ENCODE assay signal across 9 cellular contexts in genomic region chr20:438581-439469, GRCh38. TPM values are rescaled to one million over a fixed set of nuclear protein-coding genes. Genes with fewer than 3 reads are reported as not detected.
DNase-seq lines count a peak whose midpoint lies in the region; ATAC-seq and TF ChIP-seq lines count a peak whose summit lies in the region.
"Had no signal": no experiment of that assay in that cellular context is flagged by ENCODE, and none has a peak within 500 bp of the region (broad histone marks: within the 10 kb centered on the region; RNA-seq: fewer than 3 reads in every experiment).

No MANE protein-coding gene starts in this region.

- peaks cover 77% of the 10 kb centered on the region for H3K36me3 Mint-ChIP-seq in CD4-positive, alpha-beta T cell (ENCODE audit: low read depth)

- H3K4me1 ChIP-seq in psoas muscle = peaks cover 30% of the 10 kb centered on the region

- H3K27ac Mint-ChIP-seq in CD4-positive, alpha-beta T cell = peak overlapping the region; percentile 49

- TF ChIP-seq CTCF in CD4-positive, alpha-beta T cell (IDR thresholded peaks at IDR 0.05) = no peak
- TF ChIP-seq CTCF in psoas muscle (IDR thresholded peaks at IDR 0.05) = no peak

- H3K4me3 ChIP-seq in psoas muscle = no peak overlapping the region

- intact Hi-C loops in CD4-positive, alpha-beta T cell (cut with DNase I, micrococcal nuclease) = loop anchor here (1.0 to 5.0 kb wide), 2 partner anchors 23 to 38 kb away; partner anchors contain the start of gene TBC1D20 (in 1 of the 2)
- intact Hi-C loops in psoas muscle (cut with DNase I) = loop anchor here in 1 of 2 donors (5.0 kb wide), 1 partner anchor 67 kb away; no protein-coding TSS in a partner anchor

- H3K27ac ChIP-seq in CD4-positive, alpha-beta T cell (ENCODE audit: low read depth, low read length) = no peak overlapping the region
- H3K27ac ChIP-seq in psoas muscle = peak overlapping the region; percentile 44

- POLR2A ChIA-PET in CD4-positive, alpha-beta T cell (lab: Charles Lee) = interaction anchor here (0.8 to 3.2 kb wide), 15 partner anchors 9 to 105 kb away, joined by 3 to 31 read pairs (median 4); partner anchors contain the start of genes CSNK2A1, TBC1D20 and TRIB3

- DNase-seq in CD4-positive, alpha-beta T cell = peak; percentile 28 to 62 (median 50)
- peak; percentile 42 for DNase-seq in SKM-1 treated with dmso at 0.1 percent for 144 hours (lab: John Stamatoyannopoulos, UW; ENCODE audit: unreplicated experiment)
- DNase-seq in activated effector memory CD4-positive, alpha-beta T cell treated with Interleukin-2 at 50 U/mL for 16 hours = peak; percentile 53
- no peak for DNase-seq in psoas muscle
- DNase-seq: NCI-H345 had no signal

- 39 to 56% (median 40%) methylated on average over 18 of the region's 18 CpGs for WGBS in psoas muscle, 3 donors

- peaks cover 16 to 87% of the 10 kb centered on the region in 2 donors for H3K36me3 ChIP-seq in psoas muscle (ENCODE audit: insufficient read depth in 1 of 2, low read depth in 1 of 2)

- CTCF ChIA-PET in CD4-positive, alpha-beta T cell (lab: Charles Lee) = interaction anchor here (2.3 kb wide), 1 partner anchor 23 kb away, joined by 8 read pairs; the partner anchor contains the start of gene TBC1D20

- ATAC-seq in CD4-positive, alpha-beta T cell (ENCODE audit: poor library complexity) = peak; percentile 85
- peak; percentile 11 to 21 (median 18) for ATAC-seq in psoas muscle
- no peak for ATAC-seq in HG03045 (IDR thresholded peaks at IDR 0.05; ENCODE audit: unreplicated experiment)
- ATAC-seq in HG03196 (IDR thresholded peaks at IDR 0.05; ENCODE audit: unreplicated experiment) = no peak
- no peak for ATAC-seq in HG03039 (IDR thresholded peaks at IDR 0.05; ENCODE audit: unreplicated experiment)
- no peak for ATAC-seq in HG02798 (IDR thresholded peaks at IDR 0.05; ENCODE audit: poor library complexity, unreplicated experiment)

- peak overlapping the region; percentile 71 for H3K4me3 Mint-ChIP-seq in CD4-positive, alpha-beta T cell

- H3K9me3 Mint-ChIP-seq in CD4-positive, alpha-beta T cell = no peaks in the 10 kb centered on the region

- no peaks in the 10 kb centered on the region for H3K27me3 Mint-ChIP-seq in CD4-positive, alpha-beta T cell

- no peaks in the 10 kb centered on the region for H3K27me3 ChIP-seq in CD4-positive, alpha-beta T cell (ENCODE audit: control insufficient read depth, insufficient read depth, low read length)
- no peaks in the 10 kb centered on the region for H3K27me3 ChIP-seq in psoas muscle (ENCODE audit: insufficient read depth in 3 of 3, low read length in 2 of 3)

- H3K9me3 ChIP-seq in CD4-positive, alpha-beta T cell (ENCODE audit: control insufficient read depth, low read length) = no peaks in the 10 kb centered on the region
- no peaks in the 10 kb centered on the region for H3K9me3 ChIP-seq in psoas muscle

- peaks cover 55% of the 10 kb centered on the region for H3K4me1 Mint-ChIP-seq in CD4-positive, alpha-beta T cell (ENCODE audit: low read depth)

RNA-seq across cellular contexts. Expression of gene TBC1D20, which starts 23.5 kb away (rescaled TPM):
- 10 to 100 TPM; 15.7 to 16.1 TPM for total RNA-seq in CD4-positive, alpha-beta T cell
- 10 to 100 TPM; 23.9 to 31.4 (median 29.3) TPM for total RNA-seq in psoas muscle
- 10 to 100 TPM; 16.6 to 29.2 (median 21.1) TPM for polyA plus RNA-seq in psoas muscle

RNA-seq across cellular contexts. Expression of gene RBCK1, which starts 30.7 kb away (rescaled TPM):
- 10 to 100 TPM; 53.3 to 57.3 TPM for total RNA-seq in CD4-positive, alpha-beta T cell
- total RNA-seq in psoas muscle = 10 to 100 TPM; 34.1 to 50.5 (median 40.7) TPM
- 10 to 100 TPM; 35.8 to 52.5 (median 46.0) TPM for polyA plus RNA-seq in psoas muscle

RNA-seq across cellular contexts. Expression of gene TRIB3, which starts 58.3 kb away (rescaled TPM):
- total RNA-seq in CD4-positive, alpha-beta T cell = 1 to 10 TPM; 1.3 to 1.5 TPM
- 1 to 10 TPM in 3 of 4 donors, under 1 TPM in 1; 0.78 to 7.7 (median 2.5) TPM for total RNA-seq in psoas muscle
- polyA plus RNA-seq in psoas muscle = 10 to 100 TPM in 1 of 3 donors, 1 to 10 TPM in 1, under 1 TPM in 1; 0.74 to 16.3 (median 2.1) TPM

Comparison
In these comparisons a context has a peak if more than half of its experiments do, and no peak if none do; other contexts are left out.
1. ATAC-seq: peak in CD4-positive, alpha-beta T cell (single experiment) and psoas muscle (4 of 4); none in HG03045 (single experiment), HG03196 (single experiment), HG03039 (single experiment) and HG02798 (single experiment).
2. DNase-seq: peak in CD4-positive, alpha-beta T cell (10 of 10), SKM-1 treated with dmso at 0.1 percent for 144 hours (single experiment) and activated effector memory CD4-positive, alpha-beta T cell treated with Interleukin-2 at 50 U/mL for 16 hours (single experiment); none in psoas muscle (0 of 2).